15 cellular contexts compared by ENCODE assay signal in the genomic region with DNA sequence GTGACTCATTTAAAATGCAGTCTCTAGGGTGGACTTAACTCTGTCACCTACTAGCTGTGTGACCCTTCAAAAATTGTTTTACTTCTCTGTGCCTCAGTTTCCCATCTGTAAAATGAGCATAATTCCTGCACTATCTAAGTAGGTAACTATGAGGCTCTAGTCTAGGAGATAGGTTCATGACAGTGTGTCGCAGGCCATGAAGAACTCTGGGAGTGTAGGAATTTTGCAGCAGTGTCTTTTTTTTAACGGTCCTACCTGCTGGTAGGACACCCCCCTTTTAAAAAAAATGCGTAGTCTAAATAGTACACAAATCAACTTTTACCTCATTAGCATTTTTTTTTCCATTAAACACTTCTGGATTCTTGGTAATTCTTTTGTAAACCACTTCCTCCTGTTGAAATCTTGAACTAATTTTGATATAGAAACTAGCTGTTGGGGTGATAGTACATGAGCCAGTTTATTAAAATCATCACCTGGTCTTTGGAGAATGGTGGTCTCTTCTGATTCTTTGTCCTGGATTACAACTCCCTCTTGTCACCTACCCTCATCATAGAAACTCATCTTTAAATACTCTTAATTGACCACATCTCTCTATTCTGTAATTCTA.
DNase-seq lines count a peak whose midpoint lies in the region; ATAC-seq, FAIRE-seq and TF ChIP-seq lines count a peak whose summit lies in the region.
"Had no signal": no experiment of that assay in that cellular context is flagged by ENCODE, and none has a peak within 500 bp of the region (broad histone marks: within the 10 kb centered on the region; RNA-seq: fewer than 3 reads in every experiment).

No MANE protein-coding gene starts in this region.

- no peak overlapping the region for H3K4me3 Mint-ChIP-seq in Calu3 (ENCODE audit: low read depth, unreplicated experiment)
- peak overlapping the region; percentile 76 for H3K4me3 Mint-ChIP-seq in activated T-helper 17 cell treated with anti-CD3 and anti-CD28 coated beads, Interleukin-2, amount 50 U/mL, for 72 hours

- TF ChIP-seq CTCF in Calu3 (IDR thresholded peaks at IDR 0.05; ENCODE audit: unreplicated experiment) (no peak), gastroesophageal sphincter (IDR thresholded peaks at IDR 0.05) (no peak)

- DNase-seq in Calu3 (no peak), small intestine (peak; percentile 52), retina (no peak), RPMI8226 (no peak)
- DNase-seq: foreskin melanocyte, GOT3, islet precursor cell, mucosa of descending colon, NCI-H1694 treated with DMSO at 0.1 percent for 48 hours, NCI-H748 treated with DMSO at 0.1 percent for 48 hours, right cardiac atrium had no signal

- FAIRE-seq in small intestine (lab: Jason Lieb, UNC): no peak

- no peaks in the 10 kb centered on the region for H3K27me3 Mint-ChIP-seq in Calu3 (ENCODE audit: unreplicated experiment)
- H3K27me3 Mint-ChIP-seq in activated T-helper 17 cell treated with anti-CD3 and anti-CD28 coated beads, Interleukin-2, amount 50 U/mL, for 72 hours: no peaks in the 10 kb centered on the region

- 73 to 82% (median 77%) methylated on average over 3 of the region's 3 CpGs for WGBS in small intestine, 3 donors
- 76 to 84% methylated on average over 3 of the region's 3 CpGs for WGBS in gastroesophageal sphincter (ENCODE audit: low coverage in 1 of 2), 2 donors

- H3K27ac ChIP-seq in KOPT-K1 (ENCODE audit: low read depth, low read length, poor library complexity, severe bottlenecking): peak overlapping the region; percentile 81
- peak overlapping the region in 1 of 2 donors; percentile 61 for H3K27ac ChIP-seq in small intestine (ENCODE audit: low read depth in 1 of 2, low read length in 1 of 2)
- H3K27ac ChIP-seq in gastroesophageal sphincter: no peak overlapping the region

- H3K9me3 ChIP-seq in KOPT-K1 (ENCODE audit: insufficient read depth, low read length, poor library complexity, severe bottlenecking) (no peaks in the 10 kb centered on the region), small intestine (ENCODE audit: control insufficient read depth, low read depth) (no peaks in the 10 kb centered on the region), gastroesophageal sphincter (no peaks in the 10 kb centered on the region)
- H3K9me3 ChIP-seq: mucosa of descending colon had no signal

- no peak for TF ChIP-seq EP300 in gastroesophageal sphincter (IDR thresholded peaks at IDR 0.05)

- H3K4me1 ChIP-seq in small intestine (ENCODE audit: control insufficient read depth in 2 of 2, insufficient read depth in 1 of 2, low read depth in 1 of 2, low read length in 1 of 2): peaks cover 0 to 6% of the 10 kb centered on the region in 2 donors
- H3K4me1 ChIP-seq in gastroesophageal sphincter: peaks cover 2 to 46% (median 15%) of the 10 kb centered on the region in 3 donors

- peaks cover 7% of the 10 kb centered on the region for H3K36me3 Mint-ChIP-seq in Calu3 (ENCODE audit: insufficient read depth, unreplicated experiment)
- H3K36me3 Mint-ChIP-seq in activated T-helper 17 cell treated with anti-CD3 and anti-CD28 coated beads, Interleukin-2, amount 50 U/mL, for 72 hours (ENCODE audit: low read depth): no peaks in the 10 kb centered on the region

- H3K4me1 Mint-ChIP-seq in Calu3 (ENCODE audit: low read depth, unreplicated experiment): peaks cover 59% of the 10 kb centered on the region
- peaks cover 43% of the 10 kb centered on the region for H3K4me1 Mint-ChIP-seq in activated T-helper 17 cell treated with anti-CD3 and anti-CD28 coated beads, Interleukin-2, amount 50 U/mL, for 72 hours

- TF ChIP-seq POLR2A in gastroesophageal sphincter (IDR thresholded peaks at IDR 0.05): no peak

- H3K27ac Mint-ChIP-seq in Calu3 (ENCODE audit: unreplicated experiment): peak overlapping the region; percentile 46
- H3K27ac Mint-ChIP-seq in activated T-helper 17 cell treated with anti-CD3 and anti-CD28 coated beads, Interleukin-2, amount 50 U/mL, for 72 hours: peak overlapping the region; percentile 88

- CTCF ChIA-PET in Calu3 (lab: Charles Lee): no interaction called here

- H3K36me3 ChIP-seq in KOPT-K1 (ENCODE audit: insufficient read depth, low read length) (no peaks in the 10 kb centered on the region), small intestine (ENCODE audit: control insufficient read depth in 2 of 2, insufficient read depth in 2 of 2, low read length in 2 of 2) (no peaks in the 10 kb centered on the region), gastroesophageal sphincter (no peaks in the 10 kb centered on the region)

- H3K4me3 ChIP-seq in small intestine (ENCODE audit: low read depth in 1 of 2, low read length in 2 of 2) (no peak overlapping the region), gastroesophageal sphincter (no peak overlapping the region)
- H3K4me3 ChIP-seq: mucosa of descending colon had no signal

- ATAC-seq in activated T-helper 17 cell treated with anti-CD3 and anti-CD28 coated beads, Interleukin-2, amount 50 U/mL, for 72 hours (replicated peaks): peak; percentile 39
- no peak for ATAC-seq in gastroesophageal sphincter
- ATAC-seq: mucosa of descending colon, SK-N-SH treated with all-trans-retinoic acid at 6 μM for 48 hours had no signal

- H3K27me3 ChIP-seq in small intestine (ENCODE audit: control insufficient read depth in 2 of 2, insufficient read depth in 2 of 2, low read length in 2 of 2): no peaks in the 10 kb centered on the region
- H3K27me3 ChIP-seq in gastroesophageal sphincter: no peaks in the 10 kb centered on the region

- intact Hi-C loops in Calu3 (cut with micrococcal nuclease; ENCODE audit: unreplicated experiment): no loop called here

- H3K9me3 Mint-ChIP-seq in Calu3 (ENCODE audit: low read depth, unreplicated experiment): no peaks in the 10 kb centered on the region
- no peaks in the 10 kb centered on the region for H3K9me3 Mint-ChIP-seq in activated T-helper 17 cell treated with anti-CD3 and anti-CD28 coated beads, Interleukin-2, amount 50 U/mL, for 72 hours

- BruUV-seq in Calu3 (replicated peaks; lab: Mats Ljungman, UMichigan): no TSS peak
